8 cellular contexts compared by ENCODE assay signal in the genomic region with DNA sequence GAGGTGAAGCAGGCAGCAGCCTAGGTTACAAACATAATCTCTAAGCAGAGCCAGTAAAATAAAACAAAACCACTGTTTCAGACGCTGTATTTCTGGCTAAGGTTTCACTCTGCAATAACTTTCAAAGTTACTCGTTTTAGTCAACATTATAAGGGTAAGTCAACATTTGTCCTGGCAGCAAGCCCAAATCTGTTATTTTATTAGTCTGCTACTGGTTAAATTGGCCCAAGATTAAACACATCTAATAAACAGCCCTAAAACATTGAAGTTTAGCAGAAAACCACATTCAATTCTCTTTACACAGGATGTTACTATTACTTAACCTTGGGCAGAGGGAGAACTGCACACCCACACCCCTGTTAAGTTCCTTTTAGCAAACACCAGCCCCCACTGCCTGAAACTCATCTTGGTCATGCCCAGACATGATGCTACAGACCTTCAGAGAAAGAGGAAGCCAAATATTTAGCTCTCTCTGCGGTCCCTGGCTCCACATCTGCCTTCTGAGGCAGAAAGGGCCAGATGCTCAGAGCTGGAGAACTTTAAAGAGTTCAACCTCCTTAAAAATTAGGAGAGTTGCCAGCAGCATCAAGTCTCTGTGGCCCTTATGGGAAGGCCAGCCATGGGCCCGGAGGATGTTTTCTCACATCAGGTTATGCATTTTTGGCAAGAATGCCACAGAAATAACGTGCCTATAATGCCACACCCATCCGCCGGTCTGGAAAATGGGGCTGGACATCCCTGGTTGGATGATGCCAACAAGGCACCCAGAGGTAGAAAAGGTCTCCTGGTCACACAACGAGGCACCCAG. TPM values are rescaled to one million over a fixed set of nuclear protein-coding genes. Genes with fewer than 3 reads are reported as not detected.
DNase-seq lines count a peak whose midpoint lies in the region; ATAC-seq and TF ChIP-seq lines count a peak whose summit lies in the region.

No MANE protein-coding gene starts in this region.

- peak overlapping the region; percentile 4; the same call in 1 of the 2 replicates for H3K9ac ChIP-seq in MM.1S (ENCODE audit: low read length)

- peak overlapping the region; percentile 56; the same call in 1 of the 2 replicates for H3K27ac ChIP-seq in MM.1S (ENCODE audit: low read length)

- H3K27ac Mint-ChIP-seq in WTC11 (no peak overlapping the region), chondrocyte (ENCODE audit: unreplicated experiment) (peak overlapping the region; percentile 81), memory B cell (peak overlapping the region; percentile 26)

- H3K4me1 Mint-ChIP-seq in WTC11 (peaks cover 12% of the 10 kb centered on the region; the same call in 1 of the 2 replicates), chondrocyte (ENCODE audit: low read depth) (peaks cover 19% of the 10 kb centered on the region), memory B cell (peaks cover 39% of the 10 kb centered on the region)

- no peak overlapping the region for H2AFZ ChIP-seq in MM.1S (ENCODE audit: low read length)

- H3K79me2 ChIP-seq in MM.1S (ENCODE audit: low read length), result peaks cover 3% of the 10 kb centered on the region

- H4K20me1 ChIP-seq in MM.1S (ENCODE audit: insufficient read depth, low read length), result no peaks in the 10 kb centered on the region

- ATAC-seq in WTC11 (no peak), memory B cell (ENCODE audit: low read depth) (peak; percentile 100)

- H3K4me3 Mint-ChIP-seq in WTC11 (no peak overlapping the region), chondrocyte (ENCODE audit: unreplicated experiment) (no peak overlapping the region), memory B cell (no peak overlapping the region)

- DNase-seq in H4 (ENCODE audit: low spot score) (peak; percentile 84), MM.1S (peak; percentile 88), WTC11 (ENCODE audit: low spot score) (no peak), chondrocyte (ENCODE audit: low spot score) (no peak), memory B cell (ENCODE audit: low spot score in 2 of 2) (peak; percentile 41 to 75), NCI-H1436 (lab: John Stamatoyannopoulos, UW) (no peak)
- DNase-seq in stimulated activated naive CD4-positive, alpha-beta T cell (lab: John Stamatoyannopoulos, UW), result peak; percentile 18 to 78 (median 53)

- no peak for TF ChIP-seq CTCF in MM.1S (IDR thresholded peaks at IDR 0.05; ENCODE audit: low read length)
- no peak for TF ChIP-seq CTCF in WTC11 (IDR thresholded peaks at IDR 0.05)
- TF ChIP-seq CTCF in chondrocyte (IDR thresholded peaks at IDR 0.05), result no peak

- CTCF ChIA-PET in WTC11 (lab: Charles Lee), result interaction anchor here (1.0 to 2.9 kb wide), 3 partner anchors 16 to 81 kb away, joined by 3 to 10 read pairs (median 3); partner anchors contain the start of gene ARHGEF3

- H3K4me1 ChIP-seq in MM.1S (ENCODE audit: low read length), result peaks cover 31% of the 10 kb centered on the region

- H3K9me3 ChIP-seq in MM.1S (replicated peaks; ENCODE audit: insufficient read depth, low read length), result no peaks in the 10 kb centered on the region

- no peaks in the 10 kb centered on the region for H3K27me3 ChIP-seq in MM.1S (replicated peaks; ENCODE audit: insufficient read depth, low read length)

- no peaks in the 10 kb centered on the region for H3K36me3 ChIP-seq in MM.1S (replicated peaks; ENCODE audit: insufficient read depth, low read length)

- POLR2A ChIA-PET in WTC11 (lab: Charles Lee), result no interaction called here

- no peaks in the 10 kb centered on the region for H3K9me2 ChIP-seq in MM.1S (replicated peaks; ENCODE audit: insufficient read depth, low read length)

- H3K36me3 Mint-ChIP-seq in WTC11, result no peaks in the 10 kb centered on the region
- H3K36me3 Mint-ChIP-seq in chondrocyte (ENCODE audit: low read depth), result no peaks in the 10 kb centered on the region
- peaks cover 8% of the 10 kb centered on the region for H3K36me3 Mint-ChIP-seq in memory B cell

- H3K27me3 Mint-ChIP-seq in WTC11 (ENCODE audit: low read depth), result no peaks in the 10 kb centered on the region
- H3K27me3 Mint-ChIP-seq in chondrocyte (ENCODE audit: low read depth), result peaks cover 8% of the 10 kb centered on the region
- H3K27me3 Mint-ChIP-seq in memory B cell, result no peaks in the 10 kb centered on the region

- peak overlapping the region; percentile 58 for H3K4me2 ChIP-seq in MM.1S (ENCODE audit: low read depth, low read length)

- peaks cover 15% of the 10 kb centered on the region for H3F3A ChIP-seq in MM.1S (ENCODE audit: insufficient read depth, low read length)

- H3K9me3 Mint-ChIP-seq in WTC11, result no peaks in the 10 kb centered on the region
- no peaks in the 10 kb centered on the region for H3K9me3 Mint-ChIP-seq in chondrocyte (ENCODE audit: low read depth)
- no peaks in the 10 kb centered on the region for H3K9me3 Mint-ChIP-seq in memory B cell

- H3K4me3 ChIP-seq in GM08714 (ENCODE audit: low read length) (peak overlapping the region; percentile 38; the same call in 1 of the 2 replicates), MM.1S (ENCODE audit: low read length) (peak overlapping the region; percentile 24; the same call in 1 of the 2 replicates)

TF ChIP-seq in WTC11, 78 proteins besides CTCF, POLR2A, EP300 and RAD21:
- TF ChIP-seq SP1 (CRISPR knock-in tag; conservative IDR thresholded peaks at IDR 0.05) (no peak), GABPB1 (CRISPR knock-in tag; IDR thresholded peaks at IDR 0.05) (peak; percentile 14; the same call in 1 of the 2 replicates)

RNA-seq across cellular contexts. Expression of gene ARHGEF3, which starts 17.9 kb away (rescaled TPM):
- 3.1 and 3.8 TPM in 2 replicates for total RNA-seq in H4 (2014; rRNA removed; shearing (Covaris generic))
- 4.6 to 7.9 TPM (median 7.5 TPM) in 3 replicates for total RNA-seq in WTC11 (2021)
- total RNA-seq in chondrocyte, result 2.8 to 6.9 TPM (median 5.2 TPM) in 3 replicates

Comparison
In these comparisons a context has a peak if more than half of its experiments do, and no peak if none do; other contexts are left out.
1. DNase-seq: peak in H4 (single experiment), MM.1S (single experiment), memory B cell (2 of 2) and stimulated activated naive CD4-positive, alpha-beta T cell (6 of 6); none in WTC11 (single experiment), chondrocyte (single experiment) and NCI-H1436 (single experiment).